In the genomic region with DNA sequence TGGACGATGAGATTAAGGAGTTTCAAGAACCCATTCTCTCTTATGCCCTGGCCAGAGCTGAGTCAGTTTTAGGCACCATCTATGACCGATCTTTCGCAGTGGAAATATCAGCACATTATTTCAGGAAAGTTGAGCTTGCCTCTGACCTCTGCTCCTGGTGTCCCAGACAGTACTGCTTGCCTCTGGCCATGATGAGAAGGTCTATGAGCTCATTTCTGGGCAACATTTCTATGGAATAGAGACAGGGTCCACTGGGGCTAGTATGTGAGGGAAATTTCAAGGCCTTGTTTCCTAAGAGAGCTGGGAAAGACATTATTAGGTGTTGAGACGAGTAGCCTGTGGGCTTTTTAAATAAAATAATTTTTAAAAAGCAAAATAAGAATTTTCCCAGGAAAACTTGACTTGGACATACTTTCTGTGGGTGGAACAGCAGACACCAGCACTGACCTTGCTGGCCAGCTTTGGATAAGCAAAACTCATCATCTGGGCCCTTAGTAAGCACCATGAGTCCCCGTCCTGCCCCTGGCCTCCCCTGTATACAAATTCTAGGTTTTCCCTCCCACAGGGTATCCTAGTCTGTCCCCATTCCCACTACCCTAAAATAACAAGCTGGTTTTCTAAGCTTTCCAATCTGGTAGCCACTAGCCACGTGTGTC, we compare ENCODE assay signal across 14 cellular contexts. TPM values are rescaled to one million over a fixed set of nuclear protein-coding genes. Genes with fewer than 3 reads are reported as not detected.
DNase-seq lines count a peak whose midpoint lies in the region; ATAC-seq and TF ChIP-seq lines count a peak whose summit lies in the region.
"Had no signal": no experiment of that assay in that cellular context is flagged by ENCODE, and none has a peak within 500 bp of the region (broad histone marks: within the 10 kb centered on the region; RNA-seq: fewer than 3 reads in every experiment).

No MANE protein-coding gene starts in this region.

- H3K27ac ChIP-seq in heart left ventricle = peak overlapping the region in 8 of 12 donors; percentile 8 to 74 (median 54)
- peak overlapping the region; percentile 28 for H3K27ac ChIP-seq in skeletal muscle tissue (ENCODE audit: low read depth, low read length)
- H3K27ac ChIP-seq in adrenal gland = no peak overlapping the region
- H3K27ac ChIP-seq in CD8-positive, alpha-beta memory T cell (ENCODE audit: low read depth, low read length) = no peak overlapping the region
- H3K27ac ChIP-seq: A549 had no signal

- TF ChIP-seq POLR2A in heart left ventricle (IDR thresholded peaks at IDR 0.05) (no peak), adrenal gland (IDR thresholded peaks at IDR 0.05) (no peak)

- H3K4me1 ChIP-seq in heart left ventricle = peaks cover 0 to 8% (median 0%) of the 10 kb centered on the region in 12 donors
- H3K4me1 ChIP-seq in skeletal muscle tissue (ENCODE audit: control insufficient read depth in 3 of 3, insufficient read depth in 3 of 3, low read length in 3 of 3) = no peaks in the 10 kb centered on the region
- H3K4me1 ChIP-seq in adrenal gland (replicated peaks in 1 of 2) = no peaks in the 10 kb centered on the region
- H3K4me1 ChIP-seq in CD8-positive, alpha-beta memory T cell (ENCODE audit: insufficient read depth, low read length) = no peaks in the 10 kb centered on the region
- H3K4me1 ChIP-seq: A549 had no signal

- no peaks in the 10 kb centered on the region for H3K36me3 ChIP-seq in heart left ventricle
- H3K36me3 ChIP-seq in skeletal muscle tissue (ENCODE audit: control insufficient read depth in 3 of 3, insufficient read depth in 3 of 3, low read length in 3 of 3) = no peaks in the 10 kb centered on the region
- H3K36me3 ChIP-seq in adrenal gland (replicated peaks in 1 of 2) = no peaks in the 10 kb centered on the region
- no peaks in the 10 kb centered on the region for H3K36me3 ChIP-seq in CD8-positive, alpha-beta memory T cell (ENCODE audit: insufficient read depth, low read length)

- CTCF ChIA-PET in CD8-positive, alpha-beta memory T cell (lab: Charles Lee) = no interaction called here

- TF ChIP-seq CTCF in heart left ventricle (IDR thresholded peaks at IDR 0.05) = no peak
- no peak for TF ChIP-seq CTCF in adrenal gland (IDR thresholded peaks at IDR 0.05)

- no peaks in the 10 kb centered on the region for H3K36me3 Mint-ChIP-seq in CD8-positive, alpha-beta memory T cell
- H3K36me3 Mint-ChIP-seq in stimulated activated naive B cell treated with anti-CD40 and anti-IgM and Interleukin-4, amounts not matched to agents 10 μg/mL and 1 μg/mL and 100 μg/mL, for 72 hours = no peaks in the 10 kb centered on the region
- H3K36me3 Mint-ChIP-seq: CD14-positive monocyte; CD8-positive, alpha-beta T cell had no signal

- ATAC-seq in heart left ventricle (peak; percentile 82 to 95 (median 92)), left ventricle myocardium superior (peak; percentile 97), HG03280 (IDR thresholded peaks at IDR 0.05; ENCODE audit: unreplicated experiment) (no peak)
- ATAC-seq in stimulated activated naive B cell treated with anti-CD40 and anti-IgM and Interleukin-4, amounts not matched to agents 10 μg/mL and 1 μg/mL and 100 μg/mL, for 72 hours (replicated peaks) = no peak
- ATAC-seq: A549; CD8-positive, alpha-beta T cell had no signal

- POLR2A ChIA-PET in CD8-positive, alpha-beta memory T cell (lab: Charles Lee) = no interaction called here

- no peaks in the 10 kb centered on the region for H3K4me1 Mint-ChIP-seq in CD8-positive, alpha-beta memory T cell
- H3K4me1 Mint-ChIP-seq in stimulated activated naive B cell treated with anti-CD40 and anti-IgM and Interleukin-4, amounts not matched to agents 10 μg/mL and 1 μg/mL and 100 μg/mL, for 72 hours = no peaks in the 10 kb centered on the region
- H3K4me1 Mint-ChIP-seq: CD14-positive monocyte had no signal

- H3K27me3 ChIP-seq in heart left ventricle (no peaks in the 10 kb centered on the region), skeletal muscle tissue (ENCODE audit: control insufficient read depth in 3 of 3, insufficient read depth in 3 of 3, low read length in 3 of 3) (no peaks in the 10 kb centered on the region), adrenal gland (no peaks in the 10 kb centered on the region)
- H3K27me3 ChIP-seq in CD8-positive, alpha-beta memory T cell (ENCODE audit: insufficient read depth, low read length, poor library complexity, severe bottlenecking) = no peaks in the 10 kb centered on the region

- H3K9ac ChIP-seq in skeletal muscle tissue (ENCODE audit: low read depth in 1 of 3, low read length in 3 of 3) = no peak overlapping the region

- DNase-seq in heart left ventricle (peak in 3 of 5 donors; percentile 30 to 54 (median 32)), left ventricle myocardium superior (no peak), adrenal gland (no peak)
- no peak for DNase-seq in CD8-positive, alpha-beta memory T cell
- no peak for DNase-seq in stimulated activated naive B cell treated with anti-CD40 and anti-IgM and Interleukin-4, amounts not matched to agents 10 μg/mL and 1 μg/mL and 100 μg/mL, for 72 hours
- DNase-seq: CD8-positive, alpha-beta T cell; DMS53; GF-D8; GOT3; H9 had no signal

- no peaks in the 10 kb centered on the region for H3K9me3 ChIP-seq in heart left ventricle
- H3K9me3 ChIP-seq in skeletal muscle tissue (ENCODE audit: control insufficient read depth in 3 of 3, low read length in 3 of 3) = no peaks in the 10 kb centered on the region
- no peaks in the 10 kb centered on the region for H3K9me3 ChIP-seq in adrenal gland (replicated peaks in 1 of 3)
- no peaks in the 10 kb centered on the region for H3K9me3 ChIP-seq in CD8-positive, alpha-beta memory T cell (ENCODE audit: low read length)
- H3K9me3 ChIP-seq: A549 had no signal

- WGBS in heart left ventricle, 4 donors = 58 to 71% (median 65%) methylated on average over 6 of the region's 6 CpGs
- WGBS in adrenal gland, 4 donors = 70 to 78% (median 76%) methylated on average over 6 of the region's 6 CpGs

- no peak overlapping the region for H3K4me3 Mint-ChIP-seq in CD8-positive, alpha-beta memory T cell
- no peak overlapping the region for H3K4me3 Mint-ChIP-seq in stimulated activated naive B cell treated with anti-CD40 and anti-IgM and Interleukin-4, amounts not matched to agents 10 μg/mL and 1 μg/mL and 100 μg/mL, for 72 hours
- H3K4me3 Mint-ChIP-seq: CD14-positive monocyte; CD8-positive, alpha-beta T cell; H9 had no signal

- no peak overlapping the region for H3K27ac Mint-ChIP-seq in CD8-positive, alpha-beta memory T cell
- H3K27ac Mint-ChIP-seq in stimulated activated naive B cell treated with anti-CD40 and anti-IgM and Interleukin-4, amounts not matched to agents 10 μg/mL and 1 μg/mL and 100 μg/mL, for 72 hours = no peak overlapping the region
- H3K27ac Mint-ChIP-seq: CD14-positive monocyte; CD8-positive, alpha-beta T cell had no signal

- intact Hi-C loops in heart left ventricle (cut with DNase I) (no loop called here), left ventricle myocardium superior (cut with micrococcal nuclease) (no loop called here), adrenal gland (cut with DNase I) (no loop called here)

- peaks cover 0 to 5% (median 3%) of the 10 kb centered on the region in 5 donors for H3K9me3 Mint-ChIP-seq in CD8-positive, alpha-beta memory T cell
- peaks cover 0 to 4% of the 10 kb centered on the region in 2 donors for H3K9me3 Mint-ChIP-seq in stimulated activated naive B cell treated with anti-CD40 and anti-IgM and Interleukin-4, amounts not matched to agents 10 μg/mL and 1 μg/mL and 100 μg/mL, for 72 hours
- H3K9me3 Mint-ChIP-seq: H9 had no signal

- no peaks in the 10 kb centered on the region for H3K27me3 Mint-ChIP-seq in CD8-positive, alpha-beta memory T cell
- H3K27me3 Mint-ChIP-seq in stimulated activated naive B cell treated with anti-CD40 and anti-IgM and Interleukin-4, amounts not matched to agents 10 μg/mL and 1 μg/mL and 100 μg/mL, for 72 hours = no peaks in the 10 kb centered on the region

- H3K4me3 ChIP-seq in heart left ventricle = no peak overlapping the region
- no peak overlapping the region for H3K4me3 ChIP-seq in skeletal muscle tissue (ENCODE audit: low read length in 3 of 3)
- H3K4me3 ChIP-seq in adrenal gland = no peak overlapping the region
- no peak overlapping the region for H3K4me3 ChIP-seq in CD8-positive, alpha-beta memory T cell (ENCODE audit: low read length)
- H3K4me3 ChIP-seq: A549 had no signal

RNA-seq across cellular contexts. Expression of gene DIO2, which starts 43.4 kb away (rescaled TPM):
- 10 to 100 TPM in 3 of 9 donors, 1 to 10 TPM in 6; 3.6 to 30.9 (median 8.3) TPM for total RNA-seq in heart left ventricle
- 1 to 10 TPM in 1 of 2 donors, under 1 TPM in 1; 0.29 to 1.5 TPM for polyA plus RNA-seq in heart left ventricle
- total RNA-seq in left ventricle myocardium superior = 7.2 TPM
- total RNA-seq in skeletal muscle tissue = 1.6 TPM
- total RNA-seq in adrenal gland = 10 to 100 TPM in 2 of 8 donors, 1 to 10 TPM in 6; 1.5 to 98.6 (median 2.7) TPM
- 10 to 100 TPM in 1 of 3 donors, 1 to 10 TPM in 1, under 1 TPM in 1; 0.77 to 40.1 (median 2.9) TPM for polyA plus RNA-seq in adrenal gland
- total RNA-seq in CD8-positive, alpha-beta memory T cell = not detected
- not detected for polyA plus RNA-seq in CD8-positive, alpha-beta memory T cell
- total RNA-seq: CD8-positive, alpha-beta T cell; H9 had no signal
- polyA plus RNA-seq: CD14-positive monocyte had no signal

Comparison
In these comparisons a context has a peak if more than half of its experiments do, and no peak if none do; other contexts are left out.
1. DNase-seq: peak in heart left ventricle (3 of 5); none in left ventricle myocardium superior (single experiment), adrenal gland (0 of 7), CD8-positive, alpha-beta memory T cell (0 of 5) and stimulated activated naive B cell treated with anti-CD40 and anti-IgM and Interleukin-4, amounts not matched to agents 10 μg/mL and 1 μg/mL and 100 μg/mL, for 72 hours (single experiment).
2. ATAC-seq: peak in heart left ventricle (4 of 4) and left ventricle myocardium superior (single experiment); none in HG03280 (single experiment) and stimulated activated naive B cell treated with anti-CD40 and anti-IgM and Interleukin-4, amounts not matched to agents 10 μg/mL and 1 μg/mL and 100 μg/mL, for 72 hours (0 of 2).
3. H3K27ac ChIP-seq: peak in heart left ventricle (8 of 12) and skeletal muscle tissue (single experiment); none in adrenal gland (0 of 5) and CD8-positive, alpha-beta memory T cell (single experiment).